In the genomic region with DNA sequence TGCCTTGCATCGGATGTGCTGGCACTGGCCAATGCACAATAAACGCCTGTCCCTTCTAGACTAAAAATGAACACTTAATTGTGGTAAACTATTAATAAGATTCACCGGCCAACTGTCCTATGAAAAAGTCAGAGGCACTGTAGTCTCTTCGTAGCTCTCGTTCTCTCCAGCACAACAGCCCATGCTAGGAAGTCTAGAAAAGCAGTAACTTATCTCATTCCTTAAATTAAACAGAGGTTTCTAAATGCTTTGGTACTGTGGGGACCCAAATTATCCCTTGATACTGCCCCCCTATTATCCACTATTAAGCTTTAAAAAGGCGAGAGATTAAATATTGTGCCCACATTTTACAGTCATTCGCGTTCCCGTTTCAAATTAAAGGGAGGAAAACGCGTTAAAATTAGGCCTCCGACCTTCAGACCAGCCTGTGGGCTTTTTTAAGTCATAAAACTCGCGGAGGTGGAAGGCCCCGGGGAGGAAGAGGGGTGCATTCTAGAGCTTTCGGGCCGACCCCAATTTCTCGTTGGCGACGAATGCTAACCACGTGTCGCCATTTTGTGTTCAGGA, we compare ENCODE assay signal across 8 cellular contexts. TPM values are rescaled to one million over a fixed set of nuclear protein-coding genes. Genes with fewer than 3 reads are reported as not detected.
DNase-seq lines count a peak whose midpoint lies in the region; ATAC-seq and TF ChIP-seq lines count a peak whose summit lies in the region.

No MANE protein-coding gene starts in this region.

- intact Hi-C loops in A673 (cut with micrococcal nuclease; ENCODE audit: unreplicated experiment), result loop anchor here (2.0 kb wide), 1 partner anchor 57 kb away; no protein-coding TSS in a partner anchor
- intact Hi-C loops in adrenal gland (cut with DNase I), result loop anchor here (5.0 kb wide), 1 partner anchor 57 kb away; no protein-coding TSS in a partner anchor

- no peaks in the 10 kb centered on the region for H3K27me3 ChIP-seq in A673 (replicated peaks; ENCODE audit: insufficient read depth, low read depth, low read length, poor library complexity)
- H3K27me3 ChIP-seq in adrenal gland, result no peaks in the 10 kb centered on the region
- no peaks in the 10 kb centered on the region for H3K27me3 ChIP-seq in liver (ENCODE audit: control insufficient read depth in 4 of 4, insufficient read depth in 4 of 4, low read length in 3 of 4)
- H3K27me3 ChIP-seq in thymus (ENCODE audit: control insufficient read depth, insufficient read depth), result no peaks in the 10 kb centered on the region

- TF ChIP-seq RAD21 in liver (IDR thresholded peaks at IDR 0.05), result no peak

- peaks cover 29% of the 10 kb centered on the region for H3K36me3 ChIP-seq in A673 (ENCODE audit: insufficient read depth, low read length, poor library complexity, severe bottlenecking)
- H3K36me3 ChIP-seq in adrenal gland (replicated peaks in 1 of 2), result peaks cover 0 to 24% of the 10 kb centered on the region in 2 donors
- H3K36me3 ChIP-seq in liver (ENCODE audit: control insufficient read depth in 4 of 4, insufficient read depth in 3 of 4, low read depth in 1 of 4, low read length in 3 of 4), result peaks cover 0 to 14% (median 8%) of the 10 kb centered on the region in 4 donors
- H3K36me3 ChIP-seq in thymus (ENCODE audit: control insufficient read depth, insufficient read depth), result peaks cover 26% of the 10 kb centered on the region

- DNase-seq in A673 (ENCODE audit: low spot score), result no peak
- DNase-seq in HFF-Myc (ENCODE audit: extremely low read depth, low read depth), result no peak
- DNase-seq in adrenal gland, result no peak
- no peak for DNase-seq in DMS153 treated with DMSO at 0.1 percent for 48 hours (lab: John Stamatoyannopoulos, UW; ENCODE audit: unreplicated experiment)
- DNase-seq in ecto neural progenitor cell (ENCODE audit: low spot score), result no peak

- CTCF ChIA-PET in A673 (lab: Charles Lee), result interaction anchor here (0.6 kb wide), 1 partner anchor 15 kb away, joined by 3 read pairs; no protein-coding TSS in a partner anchor

- BruUV-seq in A673 (replicated peaks; lab: Mats Ljungman, UMichigan), result TSS peak; percentile 73

- H3K27ac ChIP-seq in A673 (ENCODE audit: low read depth, low read length, poor library complexity, severe bottlenecking), result peak overlapping the region; percentile 100
- H3K27ac ChIP-seq in adrenal gland, result peak overlapping the region; percentile 96 to 100 (median 99)
- peak overlapping the region; percentile 98 to 99 for H3K27ac ChIP-seq in liver (ENCODE audit: low read depth in 1 of 2, low read length in 2 of 2)
- peak overlapping the region; percentile 100 for H3K27ac ChIP-seq in thymus (ENCODE audit: low read depth)

- H3K4me1 ChIP-seq in A673 (ENCODE audit: insufficient read depth, low read length, poor library complexity, severe bottlenecking) (peaks cover 31% of the 10 kb centered on the region), adrenal gland (replicated peaks in 1 of 2) (peaks cover 33 to 41% of the 10 kb centered on the region in 2 donors), liver (ENCODE audit: control insufficient read depth in 4 of 4, insufficient read depth in 4 of 4, low read length in 3 of 4) (peaks cover 0 to 37% (median under 1%) of the 10 kb centered on the region in 4 donors), thymus (ENCODE audit: control insufficient read depth, insufficient read depth, low read length) (peaks cover 25% of the 10 kb centered on the region)

- no peak for TF ChIP-seq POLR2A in adrenal gland (IDR thresholded peaks at IDR 0.05)

- WGBS in adrenal gland, 4 donors, result 11 to 28% (median 16%) methylated on average over 22 of the region's 22 CpGs
- WGBS in liver, result 21% methylated on average over 22 of the region's 22 CpGs
- WGBS in thymus, result 26% methylated on average over 22 of the region's 22 CpGs

- H3K9me3 ChIP-seq in A673 (ENCODE audit: low read depth, low read length, poor library complexity, severe bottlenecking) (no peaks in the 10 kb centered on the region), adrenal gland (replicated peaks in 1 of 3) (no peaks in the 10 kb centered on the region), liver (ENCODE audit: control insufficient read depth in 4 of 4, low read length in 3 of 4) (no peaks in the 10 kb centered on the region), thymus (ENCODE audit: control insufficient read depth) (no peaks in the 10 kb centered on the region)

- ATAC-seq in HG02610 (IDR thresholded peaks at IDR 0.05; ENCODE audit: unreplicated experiment), result no peak

- peak overlapping the region; percentile 94 to 97 for H3K9ac ChIP-seq in liver (ENCODE audit: low read depth in 1 of 2, low read length in 2 of 2)

- TF ChIP-seq CTCF in A673 (conservative IDR thresholded peaks at IDR 0.05; ENCODE audit: low read depth, low read length) (no peak), HFF-Myc (IDR thresholded peaks at IDR 0.05; ENCODE audit: low read depth, low read length, missing control alignments) (no peak), adrenal gland (IDR thresholded peaks at IDR 0.05) (no peak), liver (IDR thresholded peaks at IDR 0.05; ENCODE audit: low read depth, low read length, missing input control) (no peak)

- H3K4me3 ChIP-seq in A673 (ENCODE audit: low read depth, low read length, poor library complexity, severe bottlenecking) (peak overlapping the region; percentile 85), HFF-Myc (replicated peaks; ENCODE audit: low read depth, low read length) (peak overlapping the region; percentile 96), adrenal gland (peak overlapping the region in 3 of 4 donors; percentile 52 to 91 (median 69)), liver (ENCODE audit: low read depth in 1 of 3, low read length in 3 of 3) (peak overlapping the region; percentile 60 to 85 (median 62)), thymus (ENCODE audit: low read length) (peak overlapping the region; percentile 66)

- POLR2A ChIA-PET in A673 (lab: Charles Lee; ENCODE audit: low non-redundant PET), result no interaction called here

TF ChIP-seq in liver, 16 proteins besides CTCF, POLR2A, EP300 and RAD21:
- no peak for TF ChIP-seq GABPA (IDR thresholded peaks at IDR 0.05 in 1 of 2, conservative IDR thresholded peaks at IDR 0.05 in 1 of 2)
- no peak for TF ChIP-seq TAF1 (conservative IDR thresholded peaks at IDR 0.05)
- peak; percentile 2 for TF ChIP-seq SP1 (IDR thresholded peaks at IDR 0.05)
- TF ChIP-seq, protein P1, sequence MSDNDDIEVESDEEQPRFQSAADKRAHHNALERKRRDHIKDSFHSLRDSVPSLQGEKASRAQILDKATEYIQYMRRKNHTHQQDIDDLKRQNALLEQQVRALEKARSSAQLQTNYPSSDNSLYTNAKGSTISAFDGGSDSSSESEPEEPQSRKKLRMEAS (IDR thresholded peaks at IDR 0.05), result peak; percentile 54
TF ChIP-seq in liver: peak in this region for 2.

RNA-seq across cellular contexts. Expression of a gene that starts 1.5 kb away (rescaled TPM):
- total RNA-seq in A673 (2021), result 343 and 350 TPM in 2 replicates
- total RNA-seq in adrenal gland, result 100 to 1,000 TPM; 142 to 511 (median 317) TPM
- polyA plus RNA-seq in adrenal gland, result 100 to 1,000 TPM; 269 to 405 (median 350) TPM
- 10 to 100 TPM; 64.0 to 87.9 TPM for total RNA-seq in liver
- 100 to 1,000 TPM in 1 of 2 donors, 10 to 100 TPM in 1; 88.0 to 202 TPM for polyA plus RNA-seq in liver
- polyA plus RNA-seq in thymus, result 361 TPM
